In the genomic region with DNA sequence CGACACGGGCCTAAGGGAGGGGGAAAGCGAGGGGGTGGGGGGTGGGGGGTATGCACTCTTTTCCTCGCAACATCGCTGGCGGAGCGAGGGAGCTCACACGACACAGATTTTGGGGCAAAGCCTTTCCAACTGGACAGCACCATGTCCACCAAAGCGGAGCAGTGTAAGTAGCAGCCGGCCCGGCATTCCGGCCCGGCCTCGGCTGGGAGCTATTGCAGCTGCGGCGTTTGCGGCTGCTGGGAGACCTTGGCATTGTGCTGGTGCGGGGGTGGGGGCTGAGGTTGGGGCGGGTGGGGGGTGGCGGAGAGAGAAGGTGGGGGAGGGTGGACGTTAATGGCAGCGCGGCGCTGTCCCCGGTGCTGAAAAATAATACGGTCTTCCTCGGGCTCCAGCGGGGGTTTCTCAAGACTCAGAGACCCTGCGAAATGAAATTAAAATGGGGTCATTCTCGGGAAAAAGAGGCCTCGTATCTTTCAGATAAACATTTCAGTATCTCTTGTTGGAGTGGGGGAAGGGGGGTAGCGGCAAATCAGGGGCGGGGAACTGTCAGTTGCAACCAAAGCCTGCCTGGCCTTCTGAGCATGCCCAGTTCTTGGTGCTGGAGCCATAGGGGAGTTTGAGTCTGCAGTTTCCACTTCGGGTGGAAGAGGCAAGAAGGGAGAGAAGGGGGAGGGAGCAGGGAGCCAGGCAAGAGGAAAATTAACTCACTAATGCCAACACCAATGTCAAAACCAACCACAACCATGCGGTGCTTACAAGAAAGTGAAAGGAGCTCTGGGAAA, we compare ENCODE assay signal across 8 cellular contexts. TPM values are rescaled to one million over a fixed set of nuclear protein-coding genes. Genes with fewer than 3 reads are reported as not detected.
DNase-seq lines count a peak whose midpoint lies in the region; ATAC-seq and TF ChIP-seq lines count a peak whose summit lies in the region.

A gene (plus strand): TSS at position 51 of the 782 bp plus-strand sequence. CDS start 91 bp downstream, at position 142.

- no peaks in the 10 kb centered on the region for H3K4me1 Mint-ChIP-seq in T-helper 2 cell treated with Interferon-gamma antibody and Interleukin-4, amounts not matched to agents 5 μg/mL and 100 μg/mL, for 36 hours (ENCODE audit: low read depth)

- peaks cover 10% of the 10 kb centered on the region for H3K9me3 Mint-ChIP-seq in T-helper 2 cell treated with Interferon-gamma antibody and Interleukin-4, amounts not matched to agents 5 μg/mL and 100 μg/mL, for 36 hours

- H3K27me3 ChIP-seq in RWPE2 (ENCODE audit: insufficient read depth, poor library complexity, severe bottlenecking) (peaks cover 65% of the 10 kb centered on the region), heart right ventricle (peaks cover 0 to 56% (median 33%) of the 10 kb centered on the region in 7 donors), spleen (replicated peaks in 1 of 7) (peaks cover 0 to 70% (median 27%) of the 10 kb centered on the region in 7 donors), esophagus muscularis mucosa (peaks cover 0 to 61% (median 11%) of the 10 kb centered on the region in 4 donors)

- H3K27ac ChIP-seq in RWPE2 (ENCODE audit: poor library complexity, severe bottlenecking) (no peak within 1 kb of the TSS), heart right ventricle (no peak within 1 kb of the TSS), spleen (no peak within 1 kb of the TSS), esophagus muscularis mucosa (replicated peaks in 1 of 4) (no peak within 1 kb of the TSS)

- no peak for TF ChIP-seq EP300 in esophagus muscularis mucosa (IDR thresholded peaks at IDR 0.05)

- H3K27me3 Mint-ChIP-seq in T-helper 2 cell treated with Interferon-gamma antibody and Interleukin-4, amounts not matched to agents 5 μg/mL and 100 μg/mL, for 36 hours (ENCODE audit: low read depth) = peaks cover 27% of the 10 kb centered on the region

- intact Hi-C loops in heart right ventricle (cut with DNase I) (no loop called here), spleen (cut with DNase I; ENCODE audit: low total_unique reads) (no loop called here), esophagus muscularis mucosa (cut with DNase I) (no loop called here)

- no peak within 1 kb of the TSS for H3K27ac Mint-ChIP-seq in T-helper 2 cell treated with Interferon-gamma antibody and Interleukin-4, amounts not matched to agents 5 μg/mL and 100 μg/mL, for 36 hours

- H3K36me3 ChIP-seq in RWPE2 (ENCODE audit: low read depth) (no peaks in the 10 kb centered on the region), heart right ventricle (no peaks in the 10 kb centered on the region), spleen (no peaks in the 10 kb centered on the region), esophagus muscularis mucosa (no peaks in the 10 kb centered on the region)

- H3K9me3 ChIP-seq in RWPE2 (ENCODE audit: severe bottlenecking) (no peaks in the 10 kb centered on the region), heart right ventricle (peaks cover 0 to 18% (median 13%) of the 10 kb centered on the region in 11 donors), spleen (peaks cover 0 to 37% (median 22%) of the 10 kb centered on the region in 8 donors), esophagus muscularis mucosa (peaks cover 0 to 18% (median 9%) of the 10 kb centered on the region in 4 donors)

- no peak within 1 kb of the TSS for H3K4me3 ChIP-seq in RWPE2 (ENCODE audit: severe bottlenecking)
- peak within 1 kb of the TSS in 9 of 10 donors; percentile 14 to 42 (median 37) for H3K4me3 ChIP-seq in heart right ventricle
- peak within 1 kb of the TSS; percentile 33 for H3K4me3 ChIP-seq in skeletal muscle cell (ENCODE audit: low read depth, low read length)
- H3K4me3 ChIP-seq in spleen = peak within 1 kb of the TSS in 1 of 8 donors; percentile 38
- peak within 1 kb of the TSS in 2 of 4 donors; percentile 12 to 30 for H3K4me3 ChIP-seq in esophagus muscularis mucosa

- TF ChIP-seq CTCF in RWPE2 (IDR thresholded peaks at IDR 0.05; ENCODE audit: poor library complexity, severe bottlenecking) (no peak), heart right ventricle (IDR thresholded peaks at IDR 0.05) (no peak), spleen (IDR thresholded peaks at IDR 0.05 in 8 of 11, conservative IDR thresholded peaks at IDR 0.05 in 3 of 11) (no peak), esophagus muscularis mucosa (IDR thresholded peaks at IDR 0.05) (no peak)

- WGBS in heart right ventricle, 2 donors = 2% methylated on average over 35 of the region's 35 CpGs
- 5 to 10% (median 7%) methylated on average over 18 to 35 of the region's 35 CpGs for WGBS in spleen, 5 donors
- 5% methylated on average over 21 of the region's 35 CpGs for WGBS in esophagus muscularis mucosa

- H3K4me1 ChIP-seq in RWPE2 (ENCODE audit: insufficient read depth, poor library complexity, severe bottlenecking) (no peaks in the 10 kb centered on the region), heart right ventricle (peaks cover 0 to 11% (median 4%) of the 10 kb centered on the region in 9 donors), spleen (no peaks in the 10 kb centered on the region), esophagus muscularis mucosa (peaks cover 0 to 15% (median 11%) of the 10 kb centered on the region in 4 donors)

- no peaks in the 10 kb centered on the region for H3K36me3 Mint-ChIP-seq in T-helper 2 cell treated with Interferon-gamma antibody and Interleukin-4, amounts not matched to agents 5 μg/mL and 100 μg/mL, for 36 hours (ENCODE audit: low read depth)

- TF ChIP-seq POLR2A in spleen (IDR thresholded peaks at IDR 0.05) (no peak), esophagus muscularis mucosa (IDR thresholded peaks at IDR 0.05; ENCODE audit: low read depth) (no peak)

- peak; percentile 91 for DNase-seq in NCI-H1092 treated with DMSO at 0.1 percent for 48 hours (lab: John Stamatoyannopoulos, UW)
- peak; percentile 41 for DNase-seq in RWPE2 (ENCODE audit: low spot score)
- DNase-seq in heart right ventricle = peak in 1 of 2 donors; percentile 9
- DNase-seq in skeletal muscle cell (ENCODE audit: low read depth) = no peak
- no peak for DNase-seq in spleen
- DNase-seq in T-helper 2 cell treated with Interferon-gamma antibody and Interleukin-4, amounts not matched to agents 5 μg/mL and 100 μg/mL, for 36 hours (ENCODE audit: low spot score) = no peak
- DNase-seq in esophagus muscularis mucosa (ENCODE audit: extremely low spot score) = no peak

- ATAC-seq in RWPE2 (ENCODE audit: low read depth) (no peak), heart right ventricle (peak in 3 of 8 donors; percentile 42 to 62 (median 59)), GM21619 (IDR thresholded peaks at IDR 0.05; ENCODE audit: unreplicated experiment) (no peak)

- no peak within 1 kb of the TSS for H3K4me3 Mint-ChIP-seq in T-helper 2 cell treated with Interferon-gamma antibody and Interleukin-4, amounts not matched to agents 5 μg/mL and 100 μg/mL, for 36 hours

RNA-seq across cellular contexts. Expression of the gene that starts here (rescaled TPM):
- under 1 TPM; 0.32 to 0.89 (median 0.45) TPM for total RNA-seq in heart right ventricle
- polyA plus RNA-seq in heart right ventricle = under 1 TPM; 0.01 to 0.07 TPM
- total RNA-seq in spleen = under 1 TPM in 5 of 7 donors, not detected in 2; 0.07 to 0.24 (median 0.13) TPM
- polyA plus RNA-seq in spleen = under 1 TPM; 0.03 to 0.04 (median 0.03) TPM
- total RNA-seq in esophagus muscularis mucosa = under 1 TPM; under 0.01 to 0.23 (median 0.18) TPM

Comparison
In these comparisons a context has a peak if more than half of its experiments do, and no peak if none do; other contexts are left out.
1. DNase-seq: peak in NCI-H1092 treated with DMSO at 0.1 percent for 48 hours (single experiment) and RWPE2 (single experiment); none in skeletal muscle cell (single experiment), spleen (single experiment), T-helper 2 cell treated with Interferon-gamma antibody and Interleukin-4, amounts not matched to agents 5 μg/mL and 100 μg/mL, for 36 hours (single experiment) and esophagus muscularis mucosa (single experiment).